Comparison of ENCODE assay signal across 13 cellular contexts in genomic region chr5:180109920-180110319, GRCh38. TPM values are rescaled to one million over a fixed set of nuclear protein-coding genes. Genes with fewer than 3 reads are reported as not detected.
DNase-seq lines count a peak whose midpoint lies in the region; ATAC-seq and TF ChIP-seq lines count a peak whose summit lies in the region.
"Had no signal": no experiment of that assay in that cellular context is flagged by ENCODE, and none has a peak within 500 bp of the region (broad histone marks: within the 10 kb centered on the region; RNA-seq: fewer than 3 reads in every experiment).

No MANE protein-coding gene starts in this region.

- TF ChIP-seq POLR2A in gastroesophageal sphincter (IDR thresholded peaks at IDR 0.05), result no peak

- no peak overlapping the region for H3K4me3 Mint-ChIP-seq in osteocyte (ENCODE audit: unreplicated experiment)
- H3K4me3 Mint-ChIP-seq: CD4-positive, alpha-beta memory T cell had no signal

- H3K27me3 ChIP-seq in gastroesophageal sphincter, result peaks cover 16% of the 10 kb centered on the region
- H3K27me3 ChIP-seq: BE2C had no signal

- TF ChIP-seq CTCF in osteocyte (IDR thresholded peaks at IDR 0.05) (no peak), gastroesophageal sphincter (IDR thresholded peaks at IDR 0.05) (no peak)

- H3K27me3 Mint-ChIP-seq in osteocyte (ENCODE audit: unreplicated experiment), result no peaks in the 10 kb centered on the region

- H3K27ac ChIP-seq in gastroesophageal sphincter, result no peak overlapping the region
- H3K27ac ChIP-seq: C4-2B had no signal

- no peak overlapping the region for H3K4me3 ChIP-seq in gastroesophageal sphincter
- H3K4me3 ChIP-seq: HAP-1 had no signal

- no peaks in the 10 kb centered on the region for H3K4me1 ChIP-seq in gastroesophageal sphincter
- H3K4me1 ChIP-seq: BE2C, HAP-1 had no signal

- WGBS in gastroesophageal sphincter (ENCODE audit: low coverage in 1 of 2), 2 donors, result 82 to 96% methylated on average over 4 to 5 of the region's 9 CpGs

- H3K4me1 Mint-ChIP-seq in osteocyte (ENCODE audit: unreplicated experiment), result no peaks in the 10 kb centered on the region
- H3K4me1 Mint-ChIP-seq: CD4-positive, alpha-beta memory T cell had no signal

- H3K36me3 Mint-ChIP-seq in osteocyte (ENCODE audit: unreplicated experiment), result no peaks in the 10 kb centered on the region

- H3K27ac Mint-ChIP-seq in osteocyte (ENCODE audit: unreplicated experiment), result no peak overlapping the region
- H3K27ac Mint-ChIP-seq: CD4-positive, alpha-beta memory T cell had no signal

- intact Hi-C loops in cardiac septum (cut with DNase I), result no loop called here
- intact Hi-C loops in Right ventricle myocardium superior (cut with DNase I), result no loop called here

- DNase-seq in cardiac septum (ENCODE audit: low spot score), result peak; percentile 12
- no peak for DNase-seq in Right ventricle myocardium superior
- DNase-seq in iPS-NIHi7 (ENCODE audit: extremely low spot score), result peak; percentile 5
- peak; percentile 56 for DNase-seq in osteocyte (ENCODE audit: extremely low spot score, unreplicated experiment)
- no peak for DNase-seq in NOMO-1 treated with DMSO at 0.1 percent for 48 hours (lab: John Stamatoyannopoulos, UW; ENCODE audit: unreplicated experiment)
- DNase-seq: BE2C; CD4-positive, alpha-beta memory T cell; DMS79 treated with DMSO at 0.1 percent for 48 hours; EL had no signal

- no peak for TF ChIP-seq EP300 in gastroesophageal sphincter (IDR thresholded peaks at IDR 0.05)

- ATAC-seq in Right ventricle myocardium superior (ENCODE audit: poor library complexity) (no peak), gastroesophageal sphincter (no peak), GM18502 (IDR thresholded peaks at IDR 0.05; ENCODE audit: poor library complexity, unreplicated experiment) (no peak)

- H3K36me3 ChIP-seq in gastroesophageal sphincter, result no peaks in the 10 kb centered on the region
- H3K36me3 ChIP-seq: BE2C, HAP-1 had no signal

- H3K9me3 Mint-ChIP-seq in osteocyte (ENCODE audit: unreplicated experiment), result peaks cover 15% of the 10 kb centered on the region

- peaks cover 0 to 30% (median 0%) of the 10 kb centered on the region in 3 donors for H3K9me3 ChIP-seq in gastroesophageal sphincter
- H3K9me3 ChIP-seq: BE2C had no signal

RNA-seq across cellular contexts. Expression of gene RNF130, which starts 38.4 kb away (rescaled TPM):
- 33.7 TPM for total RNA-seq in cardiac septum
- total RNA-seq in Right ventricle myocardium superior, result 49.8 TPM
- 70.8 and 78.4 TPM in 2 replicates for total RNA-seq in osteocyte
- total RNA-seq in gastroesophageal sphincter, result 100 to 1,000 TPM in 2 of 4 donors, 10 to 100 TPM in 2; 84.7 to 105 (median 98.5) TPM

Comparison
In these comparisons a context has a peak if more than half of its experiments do, and no peak if none do; other contexts are left out.
1. DNase-seq: peak in cardiac septum (single experiment), iPS-NIHi7 (single experiment) and osteocyte (single experiment); none in Right ventricle myocardium superior (single experiment) and NOMO-1 treated with DMSO at 0.1 percent for 48 hours (single experiment).